ENCODE assay signal across 8 cellular contexts in genomic region chr2:237085261-237086221, GRCh38. TPM values are rescaled to one million over a fixed set of nuclear protein-coding genes. Genes with fewer than 3 reads are reported as not detected.
A peak's percentile ranks its signal among the peaks of the same experiment; 100 is the strongest.
DNase-seq lines count a peak whose midpoint lies in the region; ATAC-seq and TF ChIP-seq lines count a peak whose summit lies in the region.

Gene COPS8, plus strand, starts transcription at chr2:237085889. Its CDS starts 76 bp downstream, at chr2:237085965.

- peak within 1 kb of the TSS; percentile 98 for H3K4me3 ChIP-seq in GM12865 (ENCODE audit: low read depth, low read length)
- peak within 1 kb of the TSS; percentile 92 for H3K4me3 ChIP-seq in ovary
- H3K4me3 ChIP-seq in thyroid gland (replicated peaks in 1 of 3) = peak within 1 kb of the TSS; percentile 14 to 93 (median 87)

- TF ChIP-seq EP300 in ovary (IDR thresholded peaks at IDR 0.05) = no peak

- TF ChIP-seq CTCF in GM12865 (IDR thresholded peaks at IDR 0.05; ENCODE audit: insufficient read depth, low read depth, low read length, missing control alignments) = peak; percentile 13
- peak; percentile 30 to 50 (median 41) for TF ChIP-seq CTCF in ovary (IDR thresholded peaks at IDR 0.05)
- TF ChIP-seq CTCF in thyroid gland (IDR thresholded peaks at IDR 0.05) = peak in 3 of 6 experiments; percentile 11 to 29 (median 22)

- peak within 1 kb of the TSS; percentile 72 to 80 for H3K27ac ChIP-seq in ovary
- H3K27ac ChIP-seq in thyroid gland = peak within 1 kb of the TSS; percentile 74 to 87 (median 77)

- DNase-seq in GM12865 (ENCODE audit: low read depth) (peak; percentile 93), NCI-H1417 (lab: John Stamatoyannopoulos, UW) (peak; percentile 83 to 92 (median 92)), SW 1271 (lab: John Stamatoyannopoulos, UW) (peak; percentile 83 to 91), head of caudate nucleus (peak; percentile 87 to 99 (median 96)), ovary (peak; percentile 94 to 98 (median 96)), thyroid gland (peak; percentile 93 to 94)
- DNase-seq in activated naive CD8-positive, alpha-beta T cell treated with anti-CD3 and anti-CD28 coated beads, Interleukin-2, amount 50 U/mL, for 16 hours (ENCODE audit: low read depth, low spot score) = peak; percentile 78

- no peaks in the 10 kb centered on the region for H3K27me3 ChIP-seq in ovary
- H3K27me3 ChIP-seq in thyroid gland = no peaks in the 10 kb centered on the region

- H3K9me3 ChIP-seq in ovary (no peaks in the 10 kb centered on the region), thyroid gland (no peaks in the 10 kb centered on the region)

- intact Hi-C loops in head of caudate nucleus (cut with DNase I) (no loop called here), ovary (cut with DNase I) (no loop called here), thyroid gland (cut with DNase I) (no loop called here)

- H3K36me3 ChIP-seq in ovary (no peaks in the 10 kb centered on the region), thyroid gland (peaks cover 1 to 8% of the 10 kb centered on the region in 2 donors)

- 0 to 1% (median 0%) methylated on average over 70 to 85 of the region's 85 CpGs for WGBS in ovary, 3 donors
- 0 to 1% methylated on average over 50 to 54 of the region's 85 CpGs for WGBS in thyroid gland, 2 donors

- H3K4me1 ChIP-seq in ovary (ENCODE audit: insufficient read depth) (no peaks in the 10 kb centered on the region), thyroid gland (peaks cover 7 to 12% of the 10 kb centered on the region in 2 donors)

- TF ChIP-seq POLR2A in ovary (IDR thresholded peaks at IDR 0.05) = peak; percentile 95
- TF ChIP-seq POLR2A in thyroid gland (IDR thresholded peaks at IDR 0.05) = peak in 1 of 2 donors; percentile 84

- ATAC-seq in HG02759 (IDR thresholded peaks at IDR 0.05; ENCODE audit: unreplicated experiment) = peak; percentile 98

RNA-seq across cellular contexts. Expression of gene COPS8, which starts in this region (rescaled TPM):
- total RNA-seq in ovary = 10 to 100 TPM; 49.5 to 66.3 (median 56.6) TPM
- 100 to 1,000 TPM in 1 of 2 donors, 10 to 100 TPM in 1; 43.9 to 116 TPM for polyA plus RNA-seq in ovary
- total RNA-seq in thyroid gland = 10 to 100 TPM; 57.1 to 84.5 (median 72.4) TPM

Comparison
In these comparisons a context has a peak if more than half of its experiments do, and no peak if none do; other contexts are left out.
1. Peak in every context shown above with its lines: DNase-seq, ATAC-seq, H3K4me3 ChIP-seq and H3K27ac ChIP-seq.